In genomic region chr11:59668950-59669610, GRCh38 we compare ENCODE assay signal across 8 cellular contexts. TPM values are rescaled to one million over a fixed set of nuclear protein-coding genes. Genes with fewer than 3 reads are reported as not detected.
DNase-seq lines count a peak whose midpoint lies in the region; ATAC-seq and TF ChIP-seq lines count a peak whose summit lies in the region.

Gene PATL1, minus strand, starts transcription at chr11:59669037. Its CDS starts 142 bp downstream, at chr11:59668895.

- peak within 1 kb of the TSS; percentile 99 for H3K27ac Mint-ChIP-seq in activated naive CD8-positive, alpha-beta T cell treated with anti-CD3 and anti-CD28 coated beads, Interleukin-2, amount 10 ng/mL, durations not matched to agents 7 days and 5 days
- H3K27ac Mint-ChIP-seq in osteocyte (ENCODE audit: unreplicated experiment) = peak within 1 kb of the TSS; percentile 100

- H3K9me2 ChIP-seq in SU-DHL-6 (replicated peaks; ENCODE audit: insufficient read depth, low read length) = no peaks in the 10 kb centered on the region

- peak within 1 kb of the TSS; percentile 97 for H2AFZ ChIP-seq in SU-DHL-6 (ENCODE audit: low read depth, low read length, severe bottlenecking)

- H4K20me1 ChIP-seq in SU-DHL-6 (ENCODE audit: low read depth, low read length) = no peaks in the 10 kb centered on the region

- H3K4me3 ChIP-seq in SU-DHL-6 (ENCODE audit: insufficient read depth, low read length, poor library complexity, severe bottlenecking) (peak within 1 kb of the TSS; percentile 72), thymus (ENCODE audit: low read length) (peak within 1 kb of the TSS; percentile 89)

- POLR2A ChIA-PET in activated naive CD8-positive, alpha-beta T cell treated with anti-CD3 and anti-CD28 coated beads, Interleukin-2, amount 10 ng/mL, durations not matched to agents 7 days and 5 days (lab: Charles Lee) = interaction anchor here (0.6 to 2.7 kb wide), 20 partner anchors 13 to 1091 kb away, joined by 3 to 37 read pairs (median 6); partner anchors contain the start of genes MRPL16, OR4D9, OSBP and STX3

- H3K4me3 Mint-ChIP-seq in activated naive CD8-positive, alpha-beta T cell treated with anti-CD3 and anti-CD28 coated beads, Interleukin-2, amount 10 ng/mL, durations not matched to agents 7 days and 5 days = peak within 1 kb of the TSS; percentile 97
- H3K4me3 Mint-ChIP-seq in osteocyte (ENCODE audit: unreplicated experiment) = peak within 1 kb of the TSS; percentile 91

- peak within 1 kb of the TSS; percentile 96 for H3K9ac ChIP-seq in SU-DHL-6 (ENCODE audit: low read length)

- H3K9me3 Mint-ChIP-seq in activated naive CD8-positive, alpha-beta T cell treated with anti-CD3 and anti-CD28 coated beads, Interleukin-2, amount 10 ng/mL, durations not matched to agents 7 days and 5 days = no peaks in the 10 kb centered on the region
- H3K9me3 Mint-ChIP-seq in osteocyte (ENCODE audit: unreplicated experiment) = no peaks in the 10 kb centered on the region

- H3F3A ChIP-seq in SU-DHL-6 (ENCODE audit: insufficient read depth) = peaks cover 6% of the 10 kb centered on the region; the same call in 1 of the 2 replicates

- peak; percentile 98 for DNase-seq in NCI-H128 (lab: John Stamatoyannopoulos, UW; ENCODE audit: unreplicated experiment)
- DNase-seq in activated naive CD8-positive, alpha-beta T cell treated with anti-CD3 and anti-CD28 coated beads, Interleukin-2, amount 10 ng/mL, durations not matched to agents 7 days and 5 days = peak; percentile 97
- peak; percentile 96 to 100 (median 99) for DNase-seq in head of caudate nucleus
- DNase-seq in osteocyte (ENCODE audit: extremely low spot score, unreplicated experiment) = peak; percentile 100

- under 1% methylated on average over 68 of the region's 68 CpGs for WGBS in thymus

- TF ChIP-seq CTCF in SU-DHL-6 (IDR thresholded peaks at IDR 0.05; ENCODE audit: insufficient read depth, low read length, poor library complexity, severe bottlenecking) (no peak), osteocyte (IDR thresholded peaks at IDR 0.05) (no peak)

- H3K27ac ChIP-seq in SU-DHL-6 (ENCODE audit: low read depth, low read length) = peak within 1 kb of the TSS; percentile 55
- H3K27ac ChIP-seq in thymus (ENCODE audit: low read depth) = peak within 1 kb of the TSS; percentile 95

- peaks cover 8% of the 10 kb centered on the region for H3K4me1 ChIP-seq in thymus (ENCODE audit: control insufficient read depth, insufficient read depth, low read length)

- intact Hi-C loops in head of caudate nucleus (cut with DNase I) = loop anchor here (2.0 to 5.0 kb wide), 3 partner anchors 54 to 112 kb away; partner anchors contain the start of gene OSBP

- peaks cover 15% of the 10 kb centered on the region for H3K36me3 ChIP-seq in SU-DHL-6 (ENCODE audit: low read length)
- H3K36me3 ChIP-seq in thymus (ENCODE audit: control insufficient read depth, insufficient read depth) = peaks cover 8% of the 10 kb centered on the region

- peak; percentile 76 for TF ChIP-seq POLR2A in GM10847 (IDR thresholded peaks at IDR 0.05; ENCODE audit: extremely low read depth, insufficient read length)

- H3K36me3 Mint-ChIP-seq in activated naive CD8-positive, alpha-beta T cell treated with anti-CD3 and anti-CD28 coated beads, Interleukin-2, amount 10 ng/mL, durations not matched to agents 7 days and 5 days = peaks cover 13% of the 10 kb centered on the region
- H3K36me3 Mint-ChIP-seq in osteocyte (ENCODE audit: unreplicated experiment) = peaks cover 24% of the 10 kb centered on the region

- no peaks in the 10 kb centered on the region for H3K27me3 ChIP-seq in SU-DHL-6 (ENCODE audit: low read length)
- no peaks in the 10 kb centered on the region for H3K27me3 ChIP-seq in thymus (ENCODE audit: control insufficient read depth, insufficient read depth)

- H3K9me3 ChIP-seq in SU-DHL-6 (ENCODE audit: insufficient read depth, low read length) (no peaks in the 10 kb centered on the region), thymus (ENCODE audit: control insufficient read depth) (no peaks in the 10 kb centered on the region)

- H3K4me2 ChIP-seq in SU-DHL-6 (ENCODE audit: low read depth, low read length, poor library complexity, severe bottlenecking) = peak within 1 kb of the TSS; percentile 87

- H3K27me3 Mint-ChIP-seq in activated naive CD8-positive, alpha-beta T cell treated with anti-CD3 and anti-CD28 coated beads, Interleukin-2, amount 10 ng/mL, durations not matched to agents 7 days and 5 days = no peaks in the 10 kb centered on the region
- peaks cover under 1% of the 10 kb centered on the region for H3K27me3 Mint-ChIP-seq in osteocyte (ENCODE audit: unreplicated experiment)

- peaks cover 26% of the 10 kb centered on the region for H3K79me2 ChIP-seq in SU-DHL-6 (ENCODE audit: insufficient read depth, low read length)

- peaks cover 32% of the 10 kb centered on the region for H3K4me1 Mint-ChIP-seq in activated naive CD8-positive, alpha-beta T cell treated with anti-CD3 and anti-CD28 coated beads, Interleukin-2, amount 10 ng/mL, durations not matched to agents 7 days and 5 days
- peaks cover 28% of the 10 kb centered on the region for H3K4me1 Mint-ChIP-seq in osteocyte (ENCODE audit: unreplicated experiment)

- peak; percentile 92 for ATAC-seq in HG02678 (IDR thresholded peaks at IDR 0.05; ENCODE audit: unreplicated experiment)
- peak; percentile 95 for ATAC-seq in activated naive CD8-positive, alpha-beta T cell treated with anti-CD3 and anti-CD28 coated beads, Interleukin-2, amount 10 ng/mL, durations not matched to agents 7 days and 5 days (ENCODE audit: low read depth)

RNA-seq across cellular contexts. Expression of gene PATL1, which starts in this region (rescaled TPM):
- total RNA-seq in activated naive CD8-positive, alpha-beta T cell treated with anti-CD3 and anti-CD28 coated beads, Interleukin-2, amount 10 ng/mL, durations not matched to agents 7 days and 5 days = 10 to 100 TPM; 52.9 to 54.1 TPM
- 39.3 and 40.0 TPM in 2 replicates for total RNA-seq in osteocyte
- polyA plus RNA-seq in thymus = 13.0 TPM

Comparison
In these comparisons a context has a peak if more than half of its experiments do, and no peak if none do; other contexts are left out.
1. Peak in every context shown above with its lines: DNase-seq, ATAC-seq, H3K4me3 ChIP-seq and H3K27ac ChIP-seq.